1 cellular context compared by ENCODE assay signal in the genomic region with DNA sequence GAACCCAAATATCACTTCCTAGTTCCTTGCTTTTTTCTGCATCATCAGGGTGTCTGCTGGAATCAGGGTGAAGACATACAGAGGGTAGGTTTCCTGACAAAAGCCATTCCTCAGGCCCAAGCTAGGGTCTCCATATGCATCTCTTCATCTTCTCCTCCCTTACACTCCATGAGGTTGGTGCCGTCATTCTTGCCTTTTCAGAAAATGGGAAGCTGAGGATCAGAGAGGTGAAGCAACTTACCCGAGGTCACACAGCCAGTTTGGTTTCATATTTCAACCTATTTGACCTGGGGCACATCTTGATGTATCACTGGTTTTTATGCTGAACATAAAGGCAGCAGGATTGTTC.
TF ChIP-seq lines count a peak whose summit lies in the region.

No MANE protein-coding gene starts in this region.

TF ChIP-seq in HepG2, 621 proteins besides CTCF, POLR2A, EP300 and RAD21 (continued from another document):
- TF ChIP-seq ZNF567 (CRISPR knock-in tag; IDR thresholded peaks at IDR 0.05; ENCODE audit: borderline replicate concordance) (no peak), TOPORS (CRISPR knock-in tag; IDR thresholded peaks at IDR 0.05) (no peak), TARDBP (CRISPR knock-in tag; IDR thresholded peaks at IDR 0.05) (peak; percentile 8; the same call in 1 of the 2 replicates), ZNF44 (CRISPR knock-in tag; IDR thresholded peaks at IDR 0.05) (no peak)
